ENCODE assay signal across 8 cellular contexts in genomic region chr14:75223664-75224154, GRCh38. TPM values are rescaled to one million over a fixed set of nuclear protein-coding genes. Genes with fewer than 3 reads are reported as not detected.
DNase-seq lines count a peak whose midpoint lies in the region; ATAC-seq, FAIRE-seq and TF ChIP-seq lines count a peak whose summit lies in the region.

No MANE protein-coding gene starts in this region.

- no peak for TF ChIP-seq EP300 in HepG2 (IDR thresholded peaks at IDR 0.05; ENCODE audit: low read depth in 2 of 2, low read length in 2 of 2)
- no peak for TF ChIP-seq EP300 in HepG2 (CRISPR knock-in tag; IDR thresholded peaks at IDR 0.05; ENCODE audit: borderline replicate concordance)

- H3K4me2 ChIP-seq in HepG2 (ENCODE audit: low read depth, low read length), result no peak overlapping the region

- peaks cover 2 to 5% of the 10 kb centered on the region in 2 experiments; a peak in 4 of 5 replicates for H3K27me3 ChIP-seq in HepG2 (ENCODE audit: control insufficient read depth in 1 of 2, insufficient read depth in 2 of 2, low read length in 2 of 2)

- peaks cover 16% of the 10 kb centered on the region for H3K4me1 ChIP-seq in HepG2 (ENCODE audit: insufficient read depth, low read length)

- ATAC-seq in GM18502 (IDR thresholded peaks at IDR 0.05; ENCODE audit: poor library complexity, unreplicated experiment), result peak; percentile 57
- ATAC-seq in HG03135 (IDR thresholded peaks at IDR 0.05; ENCODE audit: unreplicated experiment), result peak; percentile 45
- no peak for ATAC-seq in HepG2
- no peak for ATAC-seq in activated T-cell treated with anti-CD3 and anti-CD28 coated beads, Interleukin-2, amount 50 U/mL, for 4 hours

- no peaks in the 10 kb centered on the region for H3K9me3 ChIP-seq in HepG2 (ENCODE audit: low read length)

- TF ChIP-seq POLR2A in HepG2 (IDR thresholded peaks at IDR 0.05; ENCODE audit: insufficient read depth in 1 of 2, low read depth in 2 of 2, low read length in 2 of 2), result no peak

- CTCF ChIA-PET in HepG2 (lab: Yijun Ruan, JAX; ENCODE audit: low intra/inter-chr PET ratio, low total read pairs), result no interaction called here

- no peaks in the 10 kb centered on the region for H3K27me3 Mint-ChIP-seq in activated T-cell treated with anti-CD3 and anti-CD28 coated beads, Interleukin-2, amount 50 U/mL, for 4 hours (ENCODE audit: low read depth)

- no peak overlapping the region for H3K4me3 ChIP-seq in HepG2 (replicated peaks in 1 of 3; ENCODE audit: insufficient read depth in 1 of 3, low read depth in 2 of 3, low read length in 3 of 3)

- H3K4me3 Mint-ChIP-seq in activated T-cell treated with anti-CD3 and anti-CD28 coated beads, Interleukin-2, amount 50 U/mL, for 4 hours, result no peak overlapping the region

- POLR2A ChIA-PET in HepG2 (lab: Yijun Ruan, JAX), result no interaction called here

- peaks cover 16% of the 10 kb centered on the region for H3K4me1 Mint-ChIP-seq in activated T-cell treated with anti-CD3 and anti-CD28 coated beads, Interleukin-2, amount 50 U/mL, for 4 hours (ENCODE audit: low read depth)

- intact Hi-C loops in HepG2 (cut with micrococcal nuclease; ENCODE audit: unreplicated experiment), result no loop called here

- BruUV-seq in HepG2 (replicated peaks; lab: Mats Ljungman, UMichigan), result no TSS peak

- no peaks in the 10 kb centered on the region for H3K9me3 Mint-ChIP-seq in activated T-cell treated with anti-CD3 and anti-CD28 coated beads, Interleukin-2, amount 50 U/mL, for 4 hours

- H3K27ac ChIP-seq in HepG2 (ENCODE audit: extremely low read length, insufficient read depth, low read length), result no peak overlapping the region

- peak; percentile 70 for DNase-seq in UCSD-AML1 (lab: John Stamatoyannopoulos, UW; ENCODE audit: unreplicated experiment)
- DNase-seq in HepG2 (ENCODE audit: low spot score), result no peak
- DNase-seq in NCI-H748 (lab: John Stamatoyannopoulos, UW; ENCODE audit: unreplicated experiment), result no peak
- no peak for DNase-seq in HUDEP-2 (lab: John Stamatoyannopoulos, UW; ENCODE audit: unreplicated experiment in 76 of 76)
- DNase-seq in HuH-7 (ENCODE audit: low spot score), result no peak
- DNase-seq in activated T-cell treated with anti-CD3 and anti-CD28 coated beads, Interleukin-2, amount 50 U/mL, for 4 hours, result no peak

- no peaks in the 10 kb centered on the region for H3K36me3 ChIP-seq in HepG2 (replicated peaks in 1 of 2; ENCODE audit: control insufficient read depth in 1 of 2, insufficient read depth in 2 of 2, low read length in 2 of 2)

- TF ChIP-seq RAD21 in HepG2 (CRISPR knock-in tag; IDR thresholded peaks at IDR 0.05), result no peak

- TF ChIP-seq CTCF in HepG2 (CRISPR knock-in tag; IDR thresholded peaks at IDR 0.05), result no peak

- H2AFZ ChIP-seq in HepG2 (ENCODE audit: low read length), result no peak overlapping the region

- in situ Hi-C loops in HepG2 (cut with HindIII; ENCODE audit: extremely low pct_ligation_motif_present, low pct_unique_long_range_greater_than_20kb), result no loop called here

- no peak for FAIRE-seq in HepG2 (lab: Jason Lieb, UNC)

- H4K20me1 ChIP-seq in HepG2 (ENCODE audit: insufficient read depth, low read length), result no peaks in the 10 kb centered on the region

- H3K79me2 ChIP-seq in HepG2 (ENCODE audit: insufficient read depth, low read length), result no peaks in the 10 kb centered on the region

- H3K36me3 Mint-ChIP-seq in activated T-cell treated with anti-CD3 and anti-CD28 coated beads, Interleukin-2, amount 50 U/mL, for 4 hours (ENCODE audit: insufficient read depth), result no peaks in the 10 kb centered on the region

- WGBS in HepG2 (ENCODE audit: low lambda C conversion rate), result 0% methylated on average over 4 of the region's 4 CpGs

- no peak overlapping the region for H3K9ac ChIP-seq in HepG2 (ENCODE audit: insufficient read depth, low read depth, low read length)

TF ChIP-seq in HepG2, 621 proteins besides CTCF, POLR2A, EP300 and RAD21:
- TF ChIP-seq SYNCRIP (IDR thresholded peaks at IDR 0.05; ENCODE audit: insufficient read depth, low read depth, low read length), result no peak
- TF ChIP-seq, protein P1, sequence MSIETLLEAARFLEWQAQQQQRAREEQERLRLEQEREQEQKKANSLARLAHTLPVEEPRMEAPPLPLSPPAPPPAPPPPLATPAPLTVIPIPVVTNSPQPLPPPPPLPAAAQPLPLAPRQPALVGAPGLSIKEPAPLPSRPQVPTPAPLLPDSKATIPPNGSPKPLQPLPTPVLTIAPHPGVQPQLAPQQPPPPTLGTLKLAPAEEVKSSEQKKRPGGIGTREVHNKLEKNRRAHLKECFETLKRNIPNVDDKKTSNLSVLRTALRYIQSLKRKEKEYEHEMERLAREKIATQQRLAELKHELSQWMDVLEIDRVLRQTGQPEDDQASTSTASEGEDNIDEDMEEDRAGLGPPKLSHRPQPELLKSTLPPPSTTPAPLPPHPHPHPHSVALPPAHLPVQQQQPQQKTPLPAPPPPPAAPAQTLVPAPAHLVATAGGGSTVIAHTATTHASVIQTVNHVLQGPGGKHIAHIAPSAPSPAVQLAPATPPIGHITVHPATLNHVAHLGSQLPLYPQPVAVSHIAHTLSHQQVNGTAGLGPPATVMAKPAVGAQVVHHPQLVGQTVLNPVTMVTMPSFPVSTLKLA (IDR thresholded peaks at IDR 0.05), result 0 out of 2 replicates have a peak, but pooled peaks have one; percentile 14
- no peak for TF ChIP-seq HOXD1 (CRISPR knock-in tag; IDR thresholded peaks at IDR 0.05)
- no peak for TF ChIP-seq HIVEP1 (CRISPR knock-in tag; IDR thresholded peaks at IDR 0.05)
- TF ChIP-seq TRIM22 (IDR thresholded peaks at IDR 0.05), result no peak

RNA-seq across cellular contexts. Expression of gene TMED10, which starts 47.3 kb away (rescaled TPM):
- total RNA-seq in HepG2 (2016; rRNA removed; fragmentation: Illumina TruSeq; extraction: Trizol), result 183 and 311 TPM in 2 replicates
- total RNA-seq in HepG2 (2016; cell fraction: cytosol; rRNA removed; fragmentation: Illumina TruSeq; extraction: Trizol; ENCODE audit: low read depth), result 31.8 and 36.6 TPM in 2 replicates
- total RNA-seq in HepG2 (2016; cell fraction: insoluble cytoplasmic fraction; rRNA removed; fragmentation: Illumina TruSeq; extraction: Trizol), result 191 and 318 TPM in 2 replicates
- 62.0 and 63.6 TPM in 2 replicates for total RNA-seq in HepG2 (2016; cell fraction: membrane; rRNA removed; fragmentation: Illumina TruSeq; extraction: Trizol)
- total RNA-seq in HepG2 (2016; cell fraction: nucleus; rRNA removed; fragmentation: Illumina TruSeq; extraction: Trizol), result 252 and 291 TPM in 2 replicates
- 292 and 377 TPM in 2 replicates for polyA plus RNA-seq in HepG2 (2011; rRNA removed)
- polyA plus RNA-seq in HepG2 (2011; cell fraction: cytosol; rRNA removed), result 308 and 326 TPM in 2 replicates
- polyA plus RNA-seq in HepG2 (2011; cell fraction: nucleus; rRNA removed), result 81.4 and 84.1 TPM in 2 replicates
- 131 and 139 TPM in 2 replicates for polyA plus RNA-seq in HepG2 (2012)
- polyA plus RNA-seq in HepG2 (2016; cell fraction: cytosol; fragmentation: Illumina TruSeq; extraction: Trizol; ENCODE audit: low read depth), result 36.6 and 41.3 TPM in 2 replicates
- polyA plus RNA-seq in HepG2 (2016; cell fraction: insoluble cytoplasmic fraction; fragmentation: Illumina TruSeq; extraction: Trizol; ENCODE audit: low read depth), result 162 and 165 TPM in 2 replicates
- polyA plus RNA-seq in HepG2 (2016; cell fraction: membrane; fragmentation: Illumina TruSeq; extraction: Trizol; ENCODE audit: low read depth), result 58.6 and 59.0 TPM in 2 replicates
- polyA plus RNA-seq in HepG2 (2016; cell fraction: nucleus; fragmentation: Illumina TruSeq; extraction: Trizol; ENCODE audit: insufficient read depth, low read depth), result 306 and 326 TPM in 2 replicates
- 546 and 919 TPM in 2 replicates for polyA minus RNA-seq in HepG2 (2011; rRNA and poly(A)+ RNA removed; ENCODE audit: low replicate concordance)
- 247 and 332 TPM in 2 replicates for polyA minus RNA-seq in HepG2 (2011; cell fraction: cytosol; rRNA and poly(A)+ RNA removed)
- polyA minus RNA-seq in HepG2 (2011; cell fraction: nucleus; rRNA and poly(A)+ RNA removed), result 78.8 and 85.5 TPM in 2 replicates
- 100 to 1,000 TPM; 184 to 196 (median 195) TPM for total RNA-seq in activated T-cell treated with anti-CD3 and anti-CD28 coated beads, Interleukin-2, amount 50 U/mL, for 4 hours

RNA-seq across cellular contexts. Expression of gene FOS, which starts 54.9 kb away (rescaled TPM):
- 4.3 and 24.2 TPM in 2 replicates for total RNA-seq in HepG2 (2016; rRNA removed; fragmentation: Illumina TruSeq; extraction: Trizol)
- 2.5 and 3.0 TPM in 2 replicates for total RNA-seq in HepG2 (2016; cell fraction: cytosol; rRNA removed; fragmentation: Illumina TruSeq; extraction: Trizol; ENCODE audit: low read depth)
- total RNA-seq in HepG2 (2016; cell fraction: insoluble cytoplasmic fraction; rRNA removed; fragmentation: Illumina TruSeq; extraction: Trizol), result 3.4 and 28.3 TPM in 2 replicates
- total RNA-seq in HepG2 (2016; cell fraction: membrane; rRNA removed; fragmentation: Illumina TruSeq; extraction: Trizol), result 2.8 and 4.2 TPM in 2 replicates
- 64.4 and 68.6 TPM in 2 replicates for total RNA-seq in HepG2 (2016; cell fraction: nucleus; rRNA removed; fragmentation: Illumina TruSeq; extraction: Trizol)
- 15.9 and 26.2 TPM in 2 replicates for polyA plus RNA-seq in HepG2 (2011; rRNA removed)
- 8.8 and 9.0 TPM in 2 replicates for polyA plus RNA-seq in HepG2 (2011; cell fraction: cytosol; rRNA removed)
- polyA plus RNA-seq in HepG2 (2011; cell fraction: nucleus; rRNA removed), result 83.8 and 92.0 TPM in 2 replicates
- polyA plus RNA-seq in HepG2 (2012), result 4.3 and 4.8 TPM in 2 replicates
- polyA plus RNA-seq in HepG2 (2016; cell fraction: cytosol; fragmentation: Illumina TruSeq; extraction: Trizol; ENCODE audit: low read depth), result 1.2 and 1.8 TPM in 2 replicates
- polyA plus RNA-seq in HepG2 (2016; cell fraction: insoluble cytoplasmic fraction; fragmentation: Illumina TruSeq; extraction: Trizol; ENCODE audit: low read depth), result 5.5 and 10.0 TPM in 2 replicates
- polyA plus RNA-seq in HepG2 (2016; cell fraction: membrane; fragmentation: Illumina TruSeq; extraction: Trizol; ENCODE audit: low read depth), result 2.1 and 3.4 TPM in 2 replicates
- polyA plus RNA-seq in HepG2 (2016; cell fraction: nucleus; fragmentation: Illumina TruSeq; extraction: Trizol; ENCODE audit: insufficient read depth, low read depth), result 101 and 123 TPM in 2 replicates
- polyA minus RNA-seq in HepG2 (2011; rRNA and poly(A)+ RNA removed; ENCODE audit: low replicate concordance), result 58.4 and 70.4 TPM in 2 replicates
- polyA minus RNA-seq in HepG2 (2011; cell fraction: cytosol; rRNA and poly(A)+ RNA removed), result 11.7 and 16.7 TPM in 2 replicates
- 128 and 149 TPM in 2 replicates for polyA minus RNA-seq in HepG2 (2011; cell fraction: nucleus; rRNA and poly(A)+ RNA removed)
- 10 to 100 TPM; 16.8 to 19.5 (median 18.1) TPM for total RNA-seq in activated T-cell treated with anti-CD3 and anti-CD28 coated beads, Interleukin-2, amount 50 U/mL, for 4 hours

Comparison
In these comparisons a context has a peak if more than half of its experiments do, and no peak if none do; other contexts are left out.
1. ATAC-seq: peak in GM18502 (single experiment) and HG03135 (single experiment); none in HepG2 (single experiment) and activated T-cell treated with anti-CD3 and anti-CD28 coated beads, Interleukin-2, amount 50 U/mL, for 4 hours (0 of 2).